ENCODE assay signal across 1 cellular context in genomic region chr14:68726093-68726695, GRCh38.
TF ChIP-seq lines count a peak whose summit lies in the region.

No MANE protein-coding gene starts in this region.

TF ChIP-seq in K562, 482 proteins besides CTCF, POLR2A, EP300 and RAD21 (continued from another document):
- TF ChIP-seq ZFP91 (CRISPR knock-in tag; IDR thresholded peaks at IDR 0.05) (no peak), JUNB (CRISPR knock-in tag; conservative IDR thresholded peaks at IDR 0.05) (no peak), MYBL2 (IDR thresholded peaks at IDR 0.05; ENCODE audit: low read depth) (0 out of 2 replicates have a peak, but pooled peaks have one; percentile 9), MYBL2 (CRISPR knock-in tag; IDR thresholded peaks at IDR 0.05; ENCODE audit: borderline replicate concordance) (no peak), OTX1 (CRISPR knock-in tag; IDR thresholded peaks at IDR 0.05) (no peak), CTBP1 (IDR thresholded peaks at IDR 0.05; ENCODE audit: borderline replicate concordance) (peak; percentile 48; the same call in 1 of the 2 replicates), MITF (IDR thresholded peaks at IDR 0.05) (peak; percentile 20; the same call in 1 of the 2 replicates), STAG1 (CRISPR knock-in tag; IDR thresholded peaks at IDR 0.05; ENCODE audit: borderline replicate concordance) (no peak), HNRNPUL1 (IDR thresholded peaks at IDR 0.05; ENCODE audit: low read length) (no peak), LCOR (CRISPR knock-in tag; IDR thresholded peaks at IDR 0.05) (no peak), EP400 (IDR thresholded peaks at IDR 0.05) (no peak), HES1 (IDR thresholded peaks at IDR 0.05; ENCODE audit: low read depth) (no peak), TEAD4 (IDR thresholded peaks at IDR 0.05; ENCODE audit: low read length) (peak; percentile 46; the same call in 1 of the 2 replicates), TEAD4 (CRISPR knock-in tag; IDR thresholded peaks at IDR 0.05; ENCODE audit: borderline replicate concordance) (no peak), KLF16 (IDR thresholded peaks at IDR 0.05) (no peak), TAL1 (IDR thresholded peaks at IDR 0.05) (peak; percentile 53), TAF7 (tag; IDR thresholded peaks at IDR 0.05) (no peak), IRF1 (CRISPR knock-in tag; IDR thresholded peaks at IDR 0.05; ENCODE audit: borderline replicate concordance) (no peak), RBFOX2 (IDR thresholded peaks at IDR 0.05; ENCODE audit: low read depth, low read length) (no peak), ID3 (CRISPR knock-in tag; IDR thresholded peaks at IDR 0.05) (no peak), ID3 (tag; IDR thresholded peaks at IDR 0.05) (no peak), GATAD2A (IDR thresholded peaks at IDR 0.05) (no peak), SAFB (IDR thresholded peaks at IDR 0.05; ENCODE audit: borderline replicate concordance, low read depth, low read length) (no peak), GTF2F1 (IDR thresholded peaks at IDR 0.05; ENCODE audit: low read depth, low read length) (no peak), SMARCE1 (IDR thresholded peaks at IDR 0.05) (peak; percentile 35; the same call in 1 of the 2 replicates), ETV1 (tag; conservative IDR thresholded peaks at IDR 0.05; ENCODE audit: low read depth) (no peak), ARID3B (CRISPR knock-in tag; IDR thresholded peaks at IDR 0.05; ENCODE audit: borderline replicate concordance) (no peak), EHMT2 (IDR thresholded peaks at IDR 0.05) (peak; percentile 62), TRIM28 (IDR thresholded peaks at IDR 0.05) (no peak), MBD1 (CRISPR knock-in tag; IDR thresholded peaks at IDR 0.05) (no peak), ZNF184 (CRISPR knock-in tag; IDR thresholded peaks at IDR 0.05) (no peak), CCNT2 (IDR thresholded peaks at IDR 0.05; ENCODE audit: borderline replicate concordance, extremely low read depth, insufficient read length, low read depth, low read length) (peak; percentile 29)
TF ChIP-seq in K562: peak in this region for 31.
